ENCODE assay signal across 8 cellular contexts in genomic region chr14:68815288-68816182, GRCh38. TPM values are rescaled to one million over a fixed set of nuclear protein-coding genes. Genes with fewer than 3 reads are reported as not detected.
DNase-seq lines count a peak whose midpoint lies in the region; ATAC-seq and TF ChIP-seq lines count a peak whose summit lies in the region.

No MANE protein-coding gene starts in this region.

- peaks cover 19 to 21% of the 10 kb centered on the region in 2 experiments; a peak in 3 of 4 replicates for H3K4me1 ChIP-seq in SK-N-SH (ENCODE audit: control insufficient read depth in 1 of 2, insufficient read depth in 2 of 2, low read depth in 1 of 2, low read length in 1 of 2)
- peaks cover 23% of the 10 kb centered on the region for H3K4me1 ChIP-seq in Panc1 (ENCODE audit: control insufficient read depth, insufficient read depth, low read length)
- H3K4me1 ChIP-seq in neutrophil (ENCODE audit: control insufficient read depth in 1 of 2, insufficient read depth in 1 of 2, low read depth in 1 of 2, low read length in 1 of 2): peaks cover 17 to 25% of the 10 kb centered on the region in 2 experiments

- H3K9ac ChIP-seq in SK-N-SH: peak overlapping the region; percentile 29; the same call in 1 of the 2 replicates

- no peaks in the 10 kb centered on the region for H3K9me2 ChIP-seq in SK-N-SH

- peaks cover 28% of the 10 kb centered on the region for H3K4me1 Mint-ChIP-seq in endothelial cell (ENCODE audit: unreplicated experiment)

- H3K27me3 Mint-ChIP-seq in endothelial cell (ENCODE audit: unreplicated experiment): peaks cover 15% of the 10 kb centered on the region

- peak overlapping the region; percentile 89 for H3K27ac Mint-ChIP-seq in endothelial cell (ENCODE audit: unreplicated experiment)

- peaks cover 12% of the 10 kb centered on the region for H3F3A ChIP-seq in SK-N-SH (replicated peaks; ENCODE audit: insufficient read depth)

- H3K4me2 ChIP-seq in SK-N-SH: peak overlapping the region; percentile 77; the same call in 1 of the 2 replicates

- TF ChIP-seq RAD21 in SK-N-SH (IDR thresholded peaks at IDR 0.05; ENCODE audit: low read length): no peak

- H3K27ac ChIP-seq in SK-N-SH (ENCODE audit: low read depth in 2 of 2, low read length in 1 of 2): peak overlapping the region; percentile 80 to 88
- H3K27ac ChIP-seq in Panc1 (ENCODE audit: low read length): peak overlapping the region; percentile 81
- peak overlapping the region; percentile 97 for H3K27ac ChIP-seq in neutrophil

- CTCF ChIA-PET in SK-N-SH (lab: Yijun Ruan, JAX) (interaction anchor here (0.8 to 15.3 kb wide), 28 partner anchors 8 to 932 kb away, joined by 3 to 232 read pairs (median 6); no protein-coding TSS in a partner anchor), Panc1 (lab: Charles Lee) (interaction anchor here (1.5 kb wide), 1 partner anchor 871 kb away, joined by 3 read pairs; no protein-coding TSS in a partner anchor)

- H4K20me1 ChIP-seq in SK-N-SH (ENCODE audit: insufficient read depth): no peaks in the 10 kb centered on the region

- H3K9me3 Mint-ChIP-seq in endothelial cell (ENCODE audit: unreplicated experiment): no peaks in the 10 kb centered on the region

- no peak for TF ChIP-seq EP300 in SK-N-SH (IDR thresholded peaks at IDR 0.05; ENCODE audit: borderline replicate concordance in 1 of 2, low read depth in 1 of 2, low read length in 1 of 2)

- over 99% methylated on average over 9 of the region's 16 CpGs for WGBS in SK-N-SH (ENCODE audit: low lambda C conversion rate)

- peaks cover 3% of the 10 kb centered on the region for H3K36me3 Mint-ChIP-seq in endothelial cell (ENCODE audit: low read depth, unreplicated experiment)

- POLR2A ChIA-PET in SK-N-SH (lab: Yijun Ruan, JAX) (interaction anchor here (0.7 to 1.1 kb wide), 2 partner anchors 26 to 160 kb away, joined by 3 read pairs; no protein-coding TSS in a partner anchor), Panc1 (lab: Charles Lee) (interaction anchor here (1.1 kb wide), 1 partner anchor 26 kb away, joined by 3 read pairs; no protein-coding TSS in a partner anchor)

- no peaks in the 10 kb centered on the region for H3K9me3 ChIP-seq in SK-N-SH
- H3K9me3 ChIP-seq in Panc1 (ENCODE audit: control insufficient read depth, insufficient read depth, low read depth, low read length): no peaks in the 10 kb centered on the region
- no peaks in the 10 kb centered on the region for H3K9me3 ChIP-seq in neutrophil

- peak; percentile 12 for DNase-seq in SK-N-SH
- DNase-seq in Panc1 (ENCODE audit: low read depth, low spot score): no peak
- no peak for DNase-seq in endothelial cell (ENCODE audit: low spot score)
- no peak for DNase-seq in superior temporal gyrus (ENCODE audit: extremely low spot score)
- DNase-seq in effector CD8-positive, alpha-beta T cell (lab: John Stamatoyannopoulos, UW): no peak

- in situ Hi-C loops in Panc1 (cut with HindIII; ENCODE audit: low pct_unique_long_range_greater_than_20kb, low sequenced_read_pairs): no loop called here

- peak overlapping the region; percentile 44; the same call in 1 of the 2 replicates for H2AFZ ChIP-seq in SK-N-SH (ENCODE audit: low read depth)

- intact Hi-C loops in Panc1 (cut with micrococcal nuclease; ENCODE audit: unreplicated experiment): loop anchor here (2.0 kb wide), 2 partner anchors 567 to 881 kb away; no protein-coding TSS in a partner anchor

- no peak for ATAC-seq in SK-N-SH treated with all-trans-retinoic acid at 6 μM for 48 hours
- ATAC-seq in Panc1: no peak
- no peak for ATAC-seq in HG02678 (IDR thresholded peaks at IDR 0.05; ENCODE audit: unreplicated experiment)

- H3K79me2 ChIP-seq in SK-N-SH (ENCODE audit: insufficient read depth): no peaks in the 10 kb centered on the region

- H3K36me3 ChIP-seq in SK-N-SH (replicated peaks in 1 of 2; ENCODE audit: control insufficient read depth in 1 of 2, insufficient read depth in 2 of 2, low read length in 1 of 2) (no peaks in the 10 kb centered on the region), Panc1 (ENCODE audit: control insufficient read depth, insufficient read depth, low read length) (no peaks in the 10 kb centered on the region), neutrophil (no peaks in the 10 kb centered on the region)

- TF ChIP-seq CTCF in SK-N-SH (IDR thresholded peaks at IDR 0.05) (no peak), Panc1 (IDR thresholded peaks at IDR 0.05) (no peak), endothelial cell (IDR thresholded peaks at IDR 0.05; ENCODE audit: unreplicated experiment) (no peak), neutrophil (IDR thresholded peaks at IDR 0.05) (no peak)

- H3K4me3 Mint-ChIP-seq in endothelial cell (ENCODE audit: unreplicated experiment): peak overlapping the region; percentile 16

- TSS peak; percentile 89 for BruUV-seq in Panc1 (replicated peaks; lab: Mats Ljungman, UMichigan)

- H3K27me3 ChIP-seq in SK-N-SH (ENCODE audit: insufficient read depth) (no peaks in the 10 kb centered on the region), Panc1 (ENCODE audit: control insufficient read depth, insufficient read depth, low read length) (no peaks in the 10 kb centered on the region), neutrophil (no peaks in the 10 kb centered on the region)

- H3K4me3 ChIP-seq in SK-N-SH (ENCODE audit: low read depth in 2 of 2, low read length in 1 of 2) (no peak overlapping the region), Panc1 (ENCODE audit: low read depth in 2 of 2, low read length in 2 of 2) (peak overlapping the region in 1 of 2 experiments; percentile 43; a peak in 2 of 4 replicates), neutrophil (ENCODE audit: low read depth in 1 of 2, low read length in 1 of 2) (peak overlapping the region; percentile 60 to 88)

TF ChIP-seq in SK-N-SH, 30 proteins besides CTCF, POLR2A, EP300 and RAD21 (continues in another document):
- TF ChIP-seq NRF1 (IDR thresholded peaks at IDR 0.05; ENCODE audit: low read depth, low read length) (no peak), RCOR1 (IDR thresholded peaks at IDR 0.05; ENCODE audit: low read length) (no peak), MAX (IDR thresholded peaks at IDR 0.05; ENCODE audit: low read depth) (no peak), GATA2 (CRISPR knock-in tag; IDR thresholded peaks at IDR 0.05) (no peak), SIN3A (IDR thresholded peaks at IDR 0.05; ENCODE audit: borderline replicate concordance, low read depth, low read length) (no peak), MXI1 (IDR thresholded peaks at IDR 0.05; ENCODE audit: low read depth, low read length) (no peak), RFX5 (IDR thresholded peaks at IDR 0.05; ENCODE audit: low read length) (no peak), CHD2 (IDR thresholded peaks at IDR 0.05; ENCODE audit: low read length, partially characterized antibody) (no peak), POLR2AphosphoS5 (IDR thresholded peaks at IDR 0.05; ENCODE audit: low read depth, low read length) (no peak)

TF ChIP-seq in SK-N-SH treated with all-trans-retinoic acid at 6 μM for 48 hours, 23 proteins besides CTCF, POLR2A, EP300 and RAD21 (continues in another document):
- TF ChIP-seq CREB5 (CRISPR knock-in tag; IDR thresholded peaks at IDR 0.05; ENCODE audit: low read depth) (no peak), POU6F1 (CRISPR knock-in tag; IDR thresholded peaks at IDR 0.05; ENCODE audit: borderline replicate concordance, low read depth) (no peak)

RNA-seq across cellular contexts. Expression of gene ZFP36L1, which starts 22.7 kb away (rescaled TPM):
- polyA plus RNA-seq in SK-N-SH (2012; rRNA removed): 8.8 and 16.5 TPM in 2 replicates
- polyA plus RNA-seq in SK-N-SH (2012; cell fraction: cytosol; rRNA removed): 8.1 and 13.9 TPM in 2 replicates
- polyA plus RNA-seq in SK-N-SH (2012; cell fraction: nucleus; rRNA removed): 27.3 and 37.3 TPM in 2 replicates
- 84.9 TPM for total RNA-seq in Panc1 (2021; ENCODE audit: unreplicated experiment)
- polyA plus RNA-seq in Panc1 (2012; ENCODE audit: insufficient read length): 126 TPM
- total RNA-seq in endothelial cell (ENCODE audit: unreplicated experiment): 385 TPM

Comparison
In these comparisons a context has a peak if more than half of its experiments do, and no peak if none do; other contexts are left out.
1. H3K4me3 ChIP-seq: peak in neutrophil (2 of 2); none in SK-N-SH (0 of 2).
2. Peak in every context shown above with its lines, with median percentiles within 50 percentile points of each other: H3K27ac ChIP-seq.